ENCODE assay signal across 1 cellular context in the genomic region with DNA sequence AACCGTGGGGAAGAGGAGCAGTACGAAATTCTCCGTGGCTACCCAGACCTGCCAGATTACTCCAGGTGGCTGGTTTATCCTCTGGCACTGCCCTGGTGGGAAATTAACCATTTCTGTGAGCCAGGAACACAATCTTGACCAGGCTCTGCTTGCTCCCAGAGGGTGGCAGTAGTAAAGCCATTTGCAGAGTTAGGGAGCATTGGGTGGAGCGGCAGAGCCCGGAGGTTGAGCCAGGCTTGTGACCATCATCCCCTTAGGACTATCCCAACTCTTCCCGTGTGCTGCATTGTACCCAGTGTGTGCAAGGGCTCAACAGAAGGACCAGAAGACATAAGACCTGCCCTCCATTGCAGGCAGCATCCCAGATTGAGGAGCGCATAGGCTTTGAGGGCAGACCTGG.
TF ChIP-seq lines count a peak whose summit lies in the region.

No MANE protein-coding gene starts in this region.

TF ChIP-seq in endothelial cell of umbilical vein, 7 proteins besides CTCF, POLR2A, EP300 and RAD21 (continued from another document):
- TF ChIP-seq, protein P1, sequence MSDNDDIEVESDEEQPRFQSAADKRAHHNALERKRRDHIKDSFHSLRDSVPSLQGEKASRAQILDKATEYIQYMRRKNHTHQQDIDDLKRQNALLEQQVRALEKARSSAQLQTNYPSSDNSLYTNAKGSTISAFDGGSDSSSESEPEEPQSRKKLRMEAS (IDR thresholded peaks at IDR 0.05; ENCODE audit: insufficient read depth, insufficient read length), result no peak
- no peak for TF ChIP-seq MYC (IDR thresholded peaks at IDR 0.05; ENCODE audit: low read depth, low read length)
